In the genomic region with DNA sequence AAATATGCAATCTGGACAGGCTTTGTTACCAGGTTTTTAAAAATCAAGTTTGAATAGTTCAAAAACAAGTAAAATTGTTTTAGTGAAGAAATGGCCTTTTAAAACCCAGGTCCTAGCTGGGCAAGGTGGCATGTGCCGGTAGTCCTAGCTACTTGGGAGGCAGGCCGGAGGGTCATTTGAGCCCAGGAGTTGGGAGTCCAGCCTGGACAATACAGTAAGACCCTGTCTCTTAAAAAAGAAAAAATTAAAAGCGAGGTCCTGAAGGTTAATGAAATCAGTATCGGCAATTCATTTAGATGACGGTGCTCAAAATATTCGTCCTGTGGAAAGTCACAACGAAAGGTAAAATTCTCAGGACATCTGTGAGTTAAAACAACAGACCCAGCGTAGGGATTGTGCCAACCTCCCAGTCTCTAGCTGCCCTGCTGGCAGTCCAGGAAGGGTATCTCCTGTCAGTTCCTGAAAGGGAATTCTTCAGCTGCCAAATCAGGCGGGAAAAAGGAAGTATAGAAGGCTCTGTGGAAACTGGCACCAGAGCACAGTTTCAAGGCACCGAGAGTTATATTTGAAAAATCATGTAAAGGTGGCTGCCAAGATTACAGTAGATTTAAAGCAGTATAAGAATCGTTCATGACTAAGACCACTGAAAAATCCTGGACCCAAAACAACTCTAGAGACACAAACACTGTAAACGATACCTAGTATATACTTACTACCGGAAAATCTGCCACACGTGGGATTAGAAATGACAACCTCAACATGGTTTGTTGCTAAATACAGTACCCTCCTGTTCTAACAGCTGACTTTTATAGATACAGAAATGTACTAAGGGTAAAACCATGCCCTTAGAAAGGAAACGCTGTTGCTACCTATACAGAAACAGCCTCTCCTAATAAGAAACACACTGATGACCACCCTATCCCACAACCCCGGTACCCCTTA, we compare ENCODE assay signal across 8 cellular contexts. TPM values are rescaled to one million over a fixed set of nuclear protein-coding genes. Genes with fewer than 3 reads are reported as not detected.
DNase-seq lines count a peak whose midpoint lies in the region; ATAC-seq and TF ChIP-seq lines count a peak whose summit lies in the region.

No MANE protein-coding gene starts in this region.

- H3K4me3 Mint-ChIP-seq in activated naive CD8-positive, alpha-beta T cell: peak overlapping the region; percentile 92
- H3K4me3 Mint-ChIP-seq in stimulated activated naive B cell treated with anti-CD40 and anti-IgM and Interleukin-4, amounts not matched to agents 10 μg/mL and 1 μg/mL and 100 μg/mL, for 72 hours: peak overlapping the region; percentile 71 to 76

- no peaks in the 10 kb centered on the region for H3K27me3 Mint-ChIP-seq in activated naive CD8-positive, alpha-beta T cell
- peaks cover 4 to 9% of the 10 kb centered on the region in 2 donors for H3K27me3 Mint-ChIP-seq in stimulated activated naive B cell treated with anti-CD40 and anti-IgM and Interleukin-4, amounts not matched to agents 10 μg/mL and 1 μg/mL and 100 μg/mL, for 72 hours

- DNase-seq in GM12865 (ENCODE audit: low read depth) (peak; percentile 17), GOT3 (lab: John Stamatoyannopoulos, UW) (no peak), GDM1 (lab: John Stamatoyannopoulos, UW) (no peak)
- DNase-seq in stimulated activated naive B cell treated with anti-CD40 and anti-IgM and Interleukin-4, amounts not matched to agents 10 μg/mL and 1 μg/mL and 100 μg/mL, for 72 hours: no peak

- H3K4me3 ChIP-seq in GM12865 (ENCODE audit: low read depth, low read length) (peak overlapping the region; percentile 62), HUES64 (ENCODE audit: low read length) (peak overlapping the region; percentile 71), iPS-11a (ENCODE audit: low read depth, low read length) (peak overlapping the region; percentile 37)

- 82% methylated on average over 16 of the region's 16 CpGs for WGBS in HUES64

- H3K9ac ChIP-seq in HUES64 (ENCODE audit: low read depth, low read length): peak overlapping the region; percentile 85

- peak overlapping the region; percentile 84 for H3K27ac Mint-ChIP-seq in activated naive CD8-positive, alpha-beta T cell
- H3K27ac Mint-ChIP-seq in stimulated activated naive B cell treated with anti-CD40 and anti-IgM and Interleukin-4, amounts not matched to agents 10 μg/mL and 1 μg/mL and 100 μg/mL, for 72 hours: peak overlapping the region; percentile 82

- peaks cover 30% of the 10 kb centered on the region for H3K27me3 ChIP-seq in HUES64 (ENCODE audit: insufficient read depth, low read length)

- no peaks in the 10 kb centered on the region for H3K9me3 Mint-ChIP-seq in activated naive CD8-positive, alpha-beta T cell (ENCODE audit: low read depth)
- H3K9me3 Mint-ChIP-seq in stimulated activated naive B cell treated with anti-CD40 and anti-IgM and Interleukin-4, amounts not matched to agents 10 μg/mL and 1 μg/mL and 100 μg/mL, for 72 hours: no peaks in the 10 kb centered on the region

- peaks cover 21% of the 10 kb centered on the region for H3K4me1 Mint-ChIP-seq in activated naive CD8-positive, alpha-beta T cell (ENCODE audit: low read depth)
- H3K4me1 Mint-ChIP-seq in stimulated activated naive B cell treated with anti-CD40 and anti-IgM and Interleukin-4, amounts not matched to agents 10 μg/mL and 1 μg/mL and 100 μg/mL, for 72 hours: peaks cover 7 to 22% of the 10 kb centered on the region in 2 donors

- no peaks in the 10 kb centered on the region for H3K36me3 ChIP-seq in HUES64 (ENCODE audit: insufficient read depth, low read length)

- no peaks in the 10 kb centered on the region for H3K9me3 ChIP-seq in HUES64 (ENCODE audit: insufficient read depth, low read depth, low read length)

- no peaks in the 10 kb centered on the region for H3K36me3 Mint-ChIP-seq in activated naive CD8-positive, alpha-beta T cell
- no peaks in the 10 kb centered on the region for H3K36me3 Mint-ChIP-seq in stimulated activated naive B cell treated with anti-CD40 and anti-IgM and Interleukin-4, amounts not matched to agents 10 μg/mL and 1 μg/mL and 100 μg/mL, for 72 hours

- no peak overlapping the region for H3K27ac ChIP-seq in HUES64 (ENCODE audit: low read depth, low read length)

- H3K4me1 ChIP-seq in HUES64 (ENCODE audit: insufficient read depth, low read length): peaks cover 14% of the 10 kb centered on the region; the same call in 1 of the 2 replicates

- no peak for TF ChIP-seq CTCF in GM12865 (IDR thresholded peaks at IDR 0.05; ENCODE audit: insufficient read depth, low read depth, low read length, missing control alignments)

- peak; percentile 6 to 8 for ATAC-seq in stimulated activated naive B cell treated with anti-CD40 and anti-IgM and Interleukin-4, amounts not matched to agents 10 μg/mL and 1 μg/mL and 100 μg/mL, for 72 hours (replicated peaks)
- ATAC-seq in HG02852 (IDR thresholded peaks at IDR 0.05; ENCODE audit: unreplicated experiment): no peak

RNA-seq across cellular contexts. Expression of a gene that starts 1.2 kb away (rescaled TPM):
- 24.3 TPM for polyA plus RNA-seq in HUES64 (2013, experiment 1 of 2)
- polyA plus RNA-seq in HUES64 (2013, experiment 2 of 2): 19.1 TPM
